Comparison of ENCODE assay signal across 14 cellular contexts in the genomic region with DNA sequence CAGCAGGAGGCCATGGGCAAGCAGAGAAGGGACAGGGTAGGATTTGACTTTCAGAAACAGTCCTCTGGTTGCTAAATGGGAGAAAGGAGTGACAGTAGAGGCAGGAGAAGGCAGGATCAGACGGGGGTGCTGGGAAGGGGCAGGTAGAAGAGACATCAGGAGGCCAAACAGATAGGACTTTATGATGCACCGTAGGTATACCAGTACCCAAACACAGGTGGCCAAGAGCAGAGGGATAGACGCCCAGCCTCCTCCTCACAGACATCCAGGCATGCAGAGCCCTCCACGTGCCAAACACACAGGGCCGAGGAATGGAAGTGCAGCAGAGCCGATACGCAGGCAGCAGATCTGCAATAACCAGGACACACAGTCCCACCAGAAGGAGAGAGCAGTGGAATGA. TPM values are rescaled to one million over a fixed set of nuclear protein-coding genes. Genes with fewer than 3 reads are reported as not detected.
DNase-seq lines count a peak whose midpoint lies in the region; ATAC-seq and TF ChIP-seq lines count a peak whose summit lies in the region.
"Had no signal": no experiment of that assay in that cellular context is flagged by ENCODE, and none has a peak within 500 bp of the region (broad histone marks: within the 10 kb centered on the region; RNA-seq: fewer than 3 reads in every experiment).

No MANE protein-coding gene starts in this region.

- H3K27me3 ChIP-seq in lower lobe of right lung (ENCODE audit: low read depth) (peaks cover 4% of the 10 kb centered on the region), gastrocnemius medialis (peaks cover 13 to 35% (median 19%) of the 10 kb centered on the region in 3 donors)

- H3K4me3 Mint-ChIP-seq in brain: peak overlapping the region; percentile 43 to 82 (median 77)
- H3K4me3 Mint-ChIP-seq: activated CD4-positive, alpha-beta memory T cell treated with anti-CD3 and anti-CD28 coated beads for 36 hours; IgD-negative memory B cell; memory B cell had no signal

- H3K9me3 ChIP-seq in lower lobe of right lung (no peaks in the 10 kb centered on the region), gastrocnemius medialis (no peaks in the 10 kb centered on the region)

- peaks cover 38% of the 10 kb centered on the region for H3K4me1 Mint-ChIP-seq in brain

- TF ChIP-seq POLR2A in gastrocnemius medialis (IDR thresholded peaks at IDR 0.05): no peak

- H3K9me3 Mint-ChIP-seq in brain: peaks cover 0 to 2% (median 0%) of the 10 kb centered on the region in 5 experiments
- H3K9me3 Mint-ChIP-seq: activated CD4-positive, alpha-beta memory T cell treated with anti-CD3 and anti-CD28 coated beads for 36 hours; IgD-negative memory B cell; memory B cell had no signal

- in situ Hi-C loops in gastrocnemius medialis (cut with MboI; ENCODE audit: low sequenced_read_pairs in 4 of 4): no loop called here

- H3K4me3 ChIP-seq in lower lobe of right lung: no peak overlapping the region
- no peak overlapping the region for H3K4me3 ChIP-seq in gastrocnemius medialis

- ATAC-seq in lower lobe of right lung (no peak), gastrocnemius medialis (no peak), GM19463 (IDR thresholded peaks at IDR 0.05; ENCODE audit: unreplicated experiment) (no peak), HG03097 (IDR thresholded peaks at IDR 0.05; ENCODE audit: low FRiP score, unreplicated experiment) (no peak)

- peak overlapping the region; percentile 43 to 85 (median 64) for H3K27ac Mint-ChIP-seq in brain
- H3K27ac Mint-ChIP-seq: activated CD4-positive, alpha-beta memory T cell treated with anti-CD3 and anti-CD28 coated beads for 36 hours; memory B cell had no signal

- H3K27ac ChIP-seq in lower lobe of right lung: peak overlapping the region; percentile 83
- H3K27ac ChIP-seq in gastrocnemius medialis: peak overlapping the region; percentile 62 to 89 (median 86)

- TF ChIP-seq CTCF in brain (conservative IDR thresholded peaks at IDR 0.05): no peak
- no peak for TF ChIP-seq CTCF in lower lobe of right lung (IDR thresholded peaks at IDR 0.05)
- TF ChIP-seq CTCF in gastrocnemius medialis (IDR thresholded peaks at IDR 0.05 in 4 of 5, conservative IDR thresholded peaks at IDR 0.05 in 1 of 5): no peak

- H3K36me3 Mint-ChIP-seq in brain: peaks cover 7% of the 10 kb centered on the region
- H3K36me3 Mint-ChIP-seq: activated CD4-positive, alpha-beta memory T cell treated with anti-CD3 and anti-CD28 coated beads for 36 hours; IgD-negative memory B cell had no signal

- intact Hi-C loops in lower lobe of right lung (cut with DNase I): no loop called here
- intact Hi-C loops in gastrocnemius medialis (cut with DNase I; ENCODE audit: low total_unique reads): no loop called here

- DNase-seq in GM03348 (ENCODE audit: low spot score): peak; percentile 8
- no peak for DNase-seq in lower lobe of right lung
- no peak for DNase-seq in gastrocnemius medialis
- DNase-seq in COLO668 (lab: John Stamatoyannopoulos, UW; ENCODE audit: unreplicated experiment): no peak
- no peak for DNase-seq in NCI-H774 (lab: John Stamatoyannopoulos, UW)
- DNase-seq: activated CD4-positive, alpha-beta memory T cell treated with anti-CD3 and anti-CD28 coated beads for 36 hours; NCI-H1048; SIG-M5; stimulated activated CD4-positive, alpha-beta T cell treated with anti-CD3 and anti-CD28 coated beads, Interleukin-2, amount 100 ng/mL, for 24 hours had no signal

- H3K27me3 Mint-ChIP-seq in brain: peaks cover 8% of the 10 kb centered on the region

- H3K36me3 ChIP-seq in lower lobe of right lung (no peaks in the 10 kb centered on the region), gastrocnemius medialis (no peaks in the 10 kb centered on the region)

- peaks cover 6% of the 10 kb centered on the region for H3K4me1 ChIP-seq in lower lobe of right lung
- no peaks in the 10 kb centered on the region for H3K4me1 ChIP-seq in gastrocnemius medialis

RNA-seq across cellular contexts. Expression of a gene that starts 1.3 kb away (rescaled TPM):
- polyA plus RNA-seq in brain (ENCODE audit: insufficient read depth, low read depth, low replicate concordance): 10.9 TPM
- 92.7 TPM for total RNA-seq in lower lobe of right lung
- 10 to 100 TPM; 17.4 to 49.2 (median 37.4) TPM for total RNA-seq in gastrocnemius medialis

RNA-seq across cellular contexts. Expression of a gene that starts 24.7 kb away (rescaled TPM):
- 0.54 TPM for polyA plus RNA-seq in brain (ENCODE audit: insufficient read depth, low read depth, low replicate concordance)
- total RNA-seq in lower lobe of right lung: 11.0 TPM
- under 1 TPM in 2 of 4 donors, not detected in 2; 0.31 to 0.64 TPM for total RNA-seq in gastrocnemius medialis
- polyA plus RNA-seq: IgD-negative memory B cell had no signal

RNA-seq across cellular contexts. Expression of a gene that starts 46.4 kb away (rescaled TPM):
- polyA plus RNA-seq in brain (ENCODE audit: insufficient read depth, low read depth, low replicate concordance): 329 TPM
- total RNA-seq in lower lobe of right lung (191 TPM), gastrocnemius medialis (100 to 1,000 TPM in 1 of 4 donors, 10 to 100 TPM in 3; 49.5 to 101 (median 92.4) TPM)
